1 cellular context compared by ENCODE assay signal in genomic region chr17:14299261-14300093, GRCh38.
TF ChIP-seq lines count a peak whose summit lies in the region.

No MANE protein-coding gene starts in this region.

TF ChIP-seq in HepG2, 621 proteins besides CTCF, POLR2A, EP300 and RAD21 (continued from another document and continues in another):
- peak; percentile 54; the same call in 1 of the 2 replicates for TF ChIP-seq ZGPAT (CRISPR knock-in tag; IDR thresholded peaks at IDR 0.05)
- no peak for TF ChIP-seq RERE (CRISPR knock-in tag; IDR thresholded peaks at IDR 0.05; ENCODE audit: low read depth)
- peak; percentile 99 for TF ChIP-seq ZBTB7B (CRISPR knock-in tag; IDR thresholded peaks at IDR 0.05)
- peak; percentile 36; the same call in 1 of the 2 replicates for TF ChIP-seq ZNF616 (CRISPR knock-in tag; IDR thresholded peaks at IDR 0.05; ENCODE audit: low read depth)
- peak; percentile 46; the same call in 1 of the 2 replicates for TF ChIP-seq TBX2 (CRISPR knock-in tag; IDR thresholded peaks at IDR 0.05; ENCODE audit: borderline replicate concordance)
- peak; percentile 77; the same call in 1 of the 2 replicates for TF ChIP-seq SALL1 (CRISPR knock-in tag; IDR thresholded peaks at IDR 0.05)
- no peak for TF ChIP-seq SP5 (CRISPR knock-in tag; IDR thresholded peaks at IDR 0.05; ENCODE audit: borderline replicate concordance, low read depth)
- no peak for TF ChIP-seq ZNF282 (IDR thresholded peaks at IDR 0.05; ENCODE audit: partially characterized antibody)
- no peak for TF ChIP-seq RNF2 (conservative IDR thresholded peaks at IDR 0.05; ENCODE audit: low read depth)
- TF ChIP-seq MAZ (IDR thresholded peaks at IDR 0.05; ENCODE audit: borderline replicate concordance, low read depth, low read length), result no peak
- TF ChIP-seq MAZ (CRISPR knock-in tag; IDR thresholded peaks at IDR 0.05; ENCODE audit: low read depth), result 0 out of 2 replicates have a peak, but pooled peaks have one; percentile 17
- TF ChIP-seq YEATS4 (CRISPR knock-in tag; IDR thresholded peaks at IDR 0.05; ENCODE audit: borderline replicate concordance), result peak; percentile 18; the same call in 1 of the 2 replicates
- no peak for TF ChIP-seq PAX8 (CRISPR knock-in tag; IDR thresholded peaks at IDR 0.05; ENCODE audit: borderline replicate concordance)
- TF ChIP-seq GFI1 (CRISPR knock-in tag; IDR thresholded peaks at IDR 0.05; ENCODE audit: borderline replicate concordance), result no peak
- no peak for TF ChIP-seq ZNF766 (CRISPR knock-in tag; IDR thresholded peaks at IDR 0.05; ENCODE audit: borderline replicate concordance)
- peak; percentile 32; the same call in 1 of the 2 replicates for TF ChIP-seq HDAC2 (CRISPR knock-in tag; IDR thresholded peaks at IDR 0.05)
- TF ChIP-seq MED1 (CRISPR knock-in tag; IDR thresholded peaks at IDR 0.05), result peak; percentile 60
- no peak for TF ChIP-seq ZBTB33 (CRISPR knock-in tag; IDR thresholded peaks at IDR 0.05)
- TF ChIP-seq ZXDC (CRISPR knock-in tag; IDR thresholded peaks at IDR 0.05), result no peak
- peak; percentile 84 for TF ChIP-seq GABPB1 (CRISPR knock-in tag; IDR thresholded peaks at IDR 0.05)
- TF ChIP-seq AHDC1 (CRISPR knock-in tag; IDR thresholded peaks at IDR 0.05; ENCODE audit: borderline replicate concordance), result peak; percentile 31; the same call in 1 of the 2 replicates
- 0 out of 2 replicates have a peak, but pooled peaks have one; percentile 36 for TF ChIP-seq ZNF33A (CRISPR knock-in tag; IDR thresholded peaks at IDR 0.05; ENCODE audit: borderline replicate concordance)
- 0 out of 2 replicates have a peak, but pooled peaks have one; percentile 18 for TF ChIP-seq ZNF431 (CRISPR knock-in tag; IDR thresholded peaks at IDR 0.05; ENCODE audit: borderline replicate concordance, low read depth)
- TF ChIP-seq ZNF160 (CRISPR knock-in tag; IDR thresholded peaks at IDR 0.05), result 0 out of 2 replicates have a peak, but pooled peaks have one; percentile 44
- TF ChIP-seq MBD4 (IDR thresholded peaks at IDR 0.05; ENCODE audit: borderline replicate concordance, low read length), result no peak
- no peak for TF ChIP-seq CEBPG (CRISPR knock-in tag; IDR thresholded peaks at IDR 0.05)
- peak; percentile 24; the same call in 1 of the 2 replicates for TF ChIP-seq SATB2 (CRISPR knock-in tag; IDR thresholded peaks at IDR 0.05)
- TF ChIP-seq CBFB (CRISPR knock-in tag; IDR thresholded peaks at IDR 0.05), result no peak
- peak; percentile 85 for TF ChIP-seq ASH2L (IDR thresholded peaks at IDR 0.05; ENCODE audit: insufficient read length, low read depth, low read length)
- 0 out of 2 replicates have a peak, but pooled peaks have one; percentile 48 for TF ChIP-seq ZSCAN21 (CRISPR knock-in tag; IDR thresholded peaks at IDR 0.05; ENCODE audit: borderline replicate concordance)
- TF ChIP-seq ZNF652 (CRISPR knock-in tag; IDR thresholded peaks at IDR 0.05; ENCODE audit: borderline replicate concordance, low read depth), result no peak
- TF ChIP-seq SIN3A (IDR thresholded peaks at IDR 0.05; ENCODE audit: borderline replicate concordance, low read depth, low read length), result peak; percentile 79; the same call in 1 of the 2 replicates
- no peak for TF ChIP-seq LRRFIP1 (CRISPR knock-in tag; conservative IDR thresholded peaks at IDR 0.05)
- no peak for TF ChIP-seq FLYWCH1 (CRISPR knock-in tag; IDR thresholded peaks at IDR 0.05)
- TF ChIP-seq ZNF512 (CRISPR knock-in tag; IDR thresholded peaks at IDR 0.05), result no peak
